ENCODE assay signal across 1 cellular context in the genomic region with DNA sequence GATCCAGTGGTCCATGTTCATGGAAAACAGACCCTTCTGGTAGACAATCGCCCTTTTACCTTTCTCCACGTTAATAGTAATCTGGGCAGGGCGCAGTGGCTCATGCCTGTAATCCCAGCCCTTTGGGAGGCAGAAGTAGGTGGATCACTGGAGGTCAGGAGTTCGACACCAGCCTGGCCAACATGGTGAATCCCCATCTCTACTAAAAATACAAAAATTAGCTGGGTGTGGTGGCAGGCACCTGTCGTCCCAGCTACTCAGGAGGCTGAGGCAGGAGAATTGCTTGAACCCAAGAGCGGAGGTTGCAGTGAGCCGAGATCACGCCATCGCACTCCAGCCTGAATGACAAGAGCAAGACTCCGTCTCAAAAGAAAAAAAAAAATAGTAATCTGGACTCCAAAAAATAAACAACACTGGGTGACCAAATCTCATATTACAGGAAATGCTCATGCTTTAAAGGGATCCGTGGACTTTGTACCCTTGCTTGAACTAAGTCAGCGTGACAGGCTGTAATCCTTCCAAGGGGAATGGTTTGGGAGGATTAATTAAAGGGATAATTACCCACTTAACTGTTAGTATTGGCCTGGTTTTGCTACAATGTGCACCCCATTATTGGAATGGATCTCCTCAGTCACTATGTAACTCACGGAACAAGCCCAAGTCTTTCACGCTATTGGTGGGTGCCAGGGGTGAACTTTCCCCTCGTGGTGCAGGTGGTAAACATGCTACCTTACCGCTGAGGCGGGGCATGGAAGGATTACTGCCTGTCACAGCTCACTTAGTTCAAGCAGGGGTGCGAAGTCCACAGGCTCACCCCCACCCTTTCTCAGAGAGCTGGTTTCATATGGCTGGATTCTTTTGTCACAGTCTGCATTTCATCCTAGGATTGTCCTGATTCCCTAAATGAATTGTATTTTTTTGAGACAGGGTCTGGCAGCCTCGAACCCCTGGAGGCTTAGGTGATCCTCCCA.
A peak's percentile ranks its signal among the peaks of the same experiment; 100 is the strongest.
TF ChIP-seq lines count a peak whose summit lies in the region.

No MANE protein-coding gene starts in this region.

TF ChIP-seq in HepG2, 621 proteins besides CTCF, POLR2A, EP300 and RAD21 (continued from another document and continues in another):
- TF ChIP-seq, protein P1, sequence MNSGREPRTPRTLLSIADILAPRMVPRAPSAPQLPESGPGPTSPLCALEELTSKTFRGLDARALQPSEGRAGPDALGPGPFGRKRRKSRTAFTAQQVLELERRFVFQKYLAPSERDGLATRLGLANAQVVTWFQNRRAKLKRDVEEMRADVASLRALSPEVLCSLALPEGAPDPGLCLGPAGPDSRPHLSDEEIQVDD (CRISPR knock-in tag; IDR thresholded peaks at IDR 0.05; ENCODE audit: borderline replicate concordance): no peak
- TF ChIP-seq ZNF101 (CRISPR knock-in tag; IDR thresholded peaks at IDR 0.05; ENCODE audit: borderline replicate concordance, low read depth): no peak
- no peak for TF ChIP-seq FOXO4 (CRISPR knock-in tag; conservative IDR thresholded peaks at IDR 0.05)
- TF ChIP-seq GTF3A (CRISPR knock-in tag; conservative IDR thresholded peaks at IDR 0.05): no peak
- no peak for TF ChIP-seq ZNF326 (CRISPR knock-in tag; IDR thresholded peaks at IDR 0.05; ENCODE audit: borderline replicate concordance)
- TF ChIP-seq GZF1 (CRISPR knock-in tag; IDR thresholded peaks at IDR 0.05): peak; percentile 78; the same call in 1 of the 2 replicates
- TF ChIP-seq, protein P2, sequence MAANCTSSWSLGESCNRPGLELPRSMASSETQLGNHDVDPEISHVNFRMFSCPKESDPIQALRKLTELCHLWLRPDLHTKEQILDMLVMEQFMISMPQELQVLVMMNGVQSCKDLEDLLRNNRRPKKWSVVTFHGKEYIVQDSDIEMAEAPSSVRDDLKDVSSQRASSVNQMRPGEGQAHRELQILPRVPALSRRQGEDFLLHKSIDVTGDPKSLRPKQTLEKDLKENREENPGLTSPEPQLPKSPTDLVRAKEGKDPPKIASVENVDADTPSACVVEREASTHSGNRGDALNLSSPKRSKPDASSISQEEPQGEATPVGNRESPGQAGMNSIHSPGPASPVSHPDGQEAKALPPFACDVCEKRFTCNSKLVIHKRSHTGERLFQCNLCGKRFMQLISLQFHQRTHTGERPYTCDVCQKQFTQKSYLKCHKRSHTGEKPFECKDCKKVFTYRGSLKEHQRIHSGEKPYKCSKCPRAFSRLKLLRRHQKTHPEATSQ (CRISPR knock-in tag; IDR thresholded peaks at IDR 0.05; ENCODE audit: borderline replicate concordance): 0 out of 2 replicates have a peak, but pooled peaks have one; percentile 52
- TF ChIP-seq PHF21A (CRISPR knock-in tag; IDR thresholded peaks at IDR 0.05): peak; percentile 97
- peak; percentile 75; the same call in 1 of the 2 replicates for TF ChIP-seq SNAPC4 (CRISPR knock-in tag; IDR thresholded peaks at IDR 0.05)
- peak; percentile 80; the same call in 1 of the 2 replicates for TF ChIP-seq ZBTB7A (CRISPR knock-in tag; IDR thresholded peaks at IDR 0.05)
- TF ChIP-seq GTF2F1 (IDR thresholded peaks at IDR 0.05; ENCODE audit: low read length): no peak
- no peak; the same call in 1 of the 2 replicates for TF ChIP-seq ARID3A (IDR thresholded peaks at IDR 0.05; ENCODE audit: low read depth, low read length)
- TF ChIP-seq ATF1 (CRISPR knock-in tag; IDR thresholded peaks at IDR 0.05): peak; percentile 17; the same call in 1 of the 2 replicates
- no peak; the same call in 1 of the 2 replicates for TF ChIP-seq ZNF317 (CRISPR knock-in tag; IDR thresholded peaks at IDR 0.05)
- peak; percentile 58; the same call in 1 of the 2 replicates for TF ChIP-seq SNAI1 (CRISPR knock-in tag; IDR thresholded peaks at IDR 0.05; ENCODE audit: borderline replicate concordance)
- TF ChIP-seq ZMYM3 (CRISPR knock-in tag; IDR thresholded peaks at IDR 0.05): 0 out of 2 replicates have a peak, but pooled peaks have one; percentile 68
- no peak; the same call in 1 of the 2 replicates for TF ChIP-seq ZC3H13 (CRISPR knock-in tag; IDR thresholded peaks at IDR 0.05)
- no peak for TF ChIP-seq NR3C1 (CRISPR knock-in tag; IDR thresholded peaks at IDR 0.05)
- TF ChIP-seq RBM22 (optimal IDR thresholded peaks at IDR 0.05; ENCODE audit: low read length): no peak
- TF ChIP-seq, protein P3, sequence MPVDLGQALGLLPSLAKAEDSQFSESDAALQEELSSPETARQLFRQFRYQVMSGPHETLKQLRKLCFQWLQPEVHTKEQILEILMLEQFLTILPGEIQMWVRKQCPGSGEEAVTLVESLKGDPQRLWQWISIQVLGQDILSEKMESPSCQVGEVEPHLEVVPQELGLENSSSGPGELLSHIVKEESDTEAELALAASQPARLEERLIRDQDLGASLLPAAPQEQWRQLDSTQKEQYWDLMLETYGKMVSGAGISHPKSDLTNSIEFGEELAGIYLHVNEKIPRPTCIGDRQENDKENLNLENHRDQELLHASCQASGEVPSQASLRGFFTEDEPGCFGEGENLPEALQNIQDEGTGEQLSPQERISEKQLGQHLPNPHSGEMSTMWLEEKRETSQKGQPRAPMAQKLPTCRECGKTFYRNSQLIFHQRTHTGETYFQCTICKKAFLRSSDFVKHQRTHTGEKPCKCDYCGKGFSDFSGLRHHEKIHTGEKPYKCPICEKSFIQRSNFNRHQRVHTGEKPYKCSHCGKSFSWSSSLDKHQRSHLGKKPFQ (CRISPR knock-in tag; IDR thresholded peaks at IDR 0.05; ENCODE audit: insufficient replicate concordance): peak; percentile 71
- no peak for TF ChIP-seq MTERF4 (CRISPR knock-in tag; IDR thresholded peaks at IDR 0.05)
- TF ChIP-seq ZNF235 (CRISPR knock-in tag; IDR thresholded peaks at IDR 0.05; ENCODE audit: borderline replicate concordance): 0 out of 2 replicates have a peak, but pooled peaks have one; percentile 81
- 0 out of 2 replicates have a peak, but pooled peaks have one; percentile 47 for TF ChIP-seq ZNF510 (CRISPR knock-in tag; IDR thresholded peaks at IDR 0.05; ENCODE audit: low read depth)
- TF ChIP-seq PHF8 (CRISPR knock-in tag; IDR thresholded peaks at IDR 0.05): peak; percentile 53; the same call in 1 of the 2 replicates
- TF ChIP-seq, protein P4, sequence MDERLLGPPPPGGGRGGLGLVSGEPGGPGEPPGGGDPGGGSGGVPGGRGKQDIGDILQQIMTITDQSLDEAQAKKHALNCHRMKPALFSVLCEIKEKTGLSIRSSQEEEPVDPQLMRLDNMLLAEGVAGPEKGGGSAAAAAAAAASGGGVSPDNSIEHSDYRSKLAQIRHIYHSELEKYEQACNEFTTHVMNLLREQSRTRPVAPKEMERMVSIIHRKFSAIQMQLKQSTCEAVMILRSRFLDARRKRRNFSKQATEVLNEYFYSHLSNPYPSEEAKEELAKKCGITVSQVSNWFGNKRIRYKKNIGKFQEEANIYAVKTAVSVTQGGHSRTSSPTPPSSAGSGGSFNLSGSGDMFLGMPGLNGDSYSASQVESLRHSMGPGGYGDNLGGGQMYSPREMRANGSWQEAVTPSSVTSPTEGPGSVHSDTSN (CRISPR knock-in tag; IDR thresholded peaks at IDR 0.05): 0 out of 2 replicates have a peak, but pooled peaks have one; percentile 52
- TF ChIP-seq FOSL1 (CRISPR knock-in tag; IDR thresholded peaks at IDR 0.05; ENCODE audit: borderline replicate concordance): no peak; the same call in 1 of the 2 replicates
- TF ChIP-seq, protein P5, sequence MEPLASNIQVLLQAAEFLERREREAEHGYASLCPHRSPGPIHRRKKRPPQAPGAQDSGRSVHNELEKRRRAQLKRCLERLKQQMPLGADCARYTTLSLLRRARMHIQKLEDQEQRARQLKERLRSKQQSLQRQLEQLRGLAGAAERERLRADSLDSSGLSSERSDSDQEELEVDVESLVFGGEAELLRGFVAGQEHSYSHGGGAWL (CRISPR knock-in tag; IDR thresholded peaks at IDR 0.05): peak; percentile 64
- TF ChIP-seq MYNN (CRISPR knock-in tag; IDR thresholded peaks at IDR 0.05; ENCODE audit: low read depth): no peak; the same call in 1 of the 2 replicates
- TF ChIP-seq HHEX (CRISPR knock-in tag; IDR thresholded peaks at IDR 0.05): peak; percentile 65
- TF ChIP-seq, protein P6, sequence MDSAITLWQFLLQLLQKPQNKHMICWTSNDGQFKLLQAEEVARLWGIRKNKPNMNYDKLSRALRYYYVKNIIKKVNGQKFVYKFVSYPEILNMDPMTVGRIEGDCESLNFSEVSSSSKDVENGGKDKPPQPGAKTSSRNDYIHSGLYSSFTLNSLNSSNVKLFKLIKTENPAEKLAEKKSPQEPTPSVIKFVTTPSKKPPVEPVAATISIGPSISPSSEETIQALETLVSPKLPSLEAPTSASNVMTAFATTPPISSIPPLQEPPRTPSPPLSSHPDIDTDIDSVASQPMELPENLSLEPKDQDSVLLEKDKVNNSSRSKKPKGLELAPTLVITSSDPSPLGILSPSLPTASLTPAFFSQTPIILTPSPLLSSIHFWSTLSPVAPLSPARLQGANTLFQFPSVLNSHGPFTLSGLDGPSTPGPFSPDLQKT (CRISPR knock-in tag; IDR thresholded peaks at IDR 0.05; ENCODE audit: borderline replicate concordance): no peak
- TF ChIP-seq NCOR1 (IDR thresholded peaks at IDR 0.05; ENCODE audit: borderline replicate concordance, low read length): peak; percentile 100
- peak; percentile 92 for TF ChIP-seq ZNF788 (CRISPR knock-in tag; IDR thresholded peaks at IDR 0.05; ENCODE audit: borderline replicate concordance)
- TF ChIP-seq AGO1 (IDR thresholded peaks at IDR 0.05; ENCODE audit: low read depth, low read length, poor library complexity, severe bottlenecking): no peak
- no peak for TF ChIP-seq THAP7 (CRISPR knock-in tag; IDR thresholded peaks at IDR 0.05)
- no peak for TF ChIP-seq ZNF138 (CRISPR knock-in tag; IDR thresholded peaks at IDR 0.05; ENCODE audit: low read depth)
- TF ChIP-seq, protein P7, sequence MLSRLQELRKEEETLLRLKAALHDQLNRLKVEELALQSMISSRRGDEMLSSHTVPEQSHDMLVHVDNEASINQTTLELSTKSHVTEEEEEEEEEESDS (CRISPR knock-in tag; IDR thresholded peaks at IDR 0.05; ENCODE audit: borderline replicate concordance): no peak
- no peak for TF ChIP-seq ZNF10 (CRISPR knock-in tag; IDR thresholded peaks at IDR 0.05; ENCODE audit: borderline replicate concordance, low read depth)
- TF ChIP-seq SRSF9 (IDR thresholded peaks at IDR 0.05; ENCODE audit: borderline replicate concordance, insufficient read depth, low read depth, low read length, poor library complexity, severe bottlenecking): no peak
